ENCODE assay signal across 2 cellular contexts in genomic region chr19:5497297-5497696, GRCh38.
TF ChIP-seq lines count a peak whose summit lies in the region.

No MANE protein-coding gene starts in this region.

TF ChIP-seq in HepG2, 621 proteins besides CTCF, POLR2A, EP300 and RAD21:
- TF ChIP-seq CREM (IDR thresholded peaks at IDR 0.05): no peak
- no peak for TF ChIP-seq CREM (CRISPR knock-in tag; IDR thresholded peaks at IDR 0.05)
- 0 out of 2 replicates have a peak, but pooled peaks have one; percentile 19 for TF ChIP-seq ZMYM3 (CRISPR knock-in tag; IDR thresholded peaks at IDR 0.05)
- TF ChIP-seq ZSCAN25 (CRISPR knock-in tag; IDR thresholded peaks at IDR 0.05): no peak

TF ChIP-seq in H1, 55 proteins besides CTCF, POLR2A, EP300 and RAD21:
- TF ChIP-seq HDAC6 (IDR thresholded peaks at IDR 0.05; ENCODE audit: low read depth, low read length) (no peak), KDM1A (IDR thresholded peaks at IDR 0.05; ENCODE audit: borderline replicate concordance, low read length) (0 out of 2 replicates have a peak, but pooled peaks have one; percentile 65), EGR1 (IDR thresholded peaks at IDR 0.05; ENCODE audit: borderline replicate concordance, low read depth, low read length) (no peak)
